In the genomic region with DNA sequence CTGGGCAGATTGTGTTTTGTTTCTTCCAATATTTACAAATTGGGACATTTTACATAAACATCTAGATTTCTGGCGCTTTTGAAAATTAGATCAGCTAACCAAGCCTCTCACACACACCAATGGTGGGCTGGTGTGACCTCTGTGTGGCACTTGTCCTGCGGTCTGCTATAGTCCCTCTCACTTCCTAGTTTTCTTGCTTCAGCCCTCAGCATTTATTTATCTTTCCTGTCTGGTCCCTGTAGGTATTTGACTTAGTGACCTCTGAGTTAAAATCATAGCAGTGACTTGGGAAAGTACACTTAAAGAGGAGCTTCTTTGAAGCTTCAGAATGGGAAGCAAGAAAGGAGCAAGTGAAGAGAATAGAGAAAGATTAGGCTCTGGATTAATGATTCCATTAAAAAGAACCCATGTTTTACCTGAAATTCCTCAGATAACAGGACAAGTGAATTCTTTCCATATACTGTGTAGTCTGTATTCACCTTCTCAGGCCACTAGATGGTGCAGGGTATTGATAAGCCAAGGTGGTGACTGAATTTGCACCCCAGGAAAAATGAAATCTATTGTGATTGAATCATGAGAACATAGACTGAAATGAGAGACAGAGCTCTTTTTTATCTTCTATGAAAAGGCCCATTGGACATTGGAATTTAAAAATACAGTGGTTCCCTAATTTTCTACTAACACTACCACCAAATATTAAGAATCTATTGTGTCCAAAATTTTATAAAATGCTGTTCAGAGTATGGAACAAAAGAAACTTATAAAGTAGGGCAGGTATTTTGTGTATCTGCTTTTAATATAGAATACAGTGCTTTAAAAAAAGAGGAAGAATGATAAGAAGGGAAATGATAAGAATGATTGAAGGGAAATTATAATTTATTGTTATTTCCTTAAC, we compare ENCODE assay signal across 2 cellular contexts.
TF ChIP-seq lines count a peak whose summit lies in the region.

No MANE protein-coding gene starts in this region.

TF ChIP-seq in GM23338, 12 proteins besides CTCF, POLR2A, EP300 and RAD21 (continues in another document):
- TF ChIP-seq JUNB (IDR thresholded peaks at IDR 0.05; ENCODE audit: unreplicated experiment), result no peak
- TF ChIP-seq CREB1 (CRISPR knock-in tag; IDR thresholded peaks at IDR 0.05; ENCODE audit: low read depth), result no peak
- TF ChIP-seq ZNF331 (CRISPR knock-in tag; IDR thresholded peaks at IDR 0.05; ENCODE audit: low read depth), result no peak
- no peak for TF ChIP-seq EZH2 (IDR thresholded peaks at IDR 0.05; ENCODE audit: low read depth, unreplicated experiment)
- TF ChIP-seq, protein P1, sequence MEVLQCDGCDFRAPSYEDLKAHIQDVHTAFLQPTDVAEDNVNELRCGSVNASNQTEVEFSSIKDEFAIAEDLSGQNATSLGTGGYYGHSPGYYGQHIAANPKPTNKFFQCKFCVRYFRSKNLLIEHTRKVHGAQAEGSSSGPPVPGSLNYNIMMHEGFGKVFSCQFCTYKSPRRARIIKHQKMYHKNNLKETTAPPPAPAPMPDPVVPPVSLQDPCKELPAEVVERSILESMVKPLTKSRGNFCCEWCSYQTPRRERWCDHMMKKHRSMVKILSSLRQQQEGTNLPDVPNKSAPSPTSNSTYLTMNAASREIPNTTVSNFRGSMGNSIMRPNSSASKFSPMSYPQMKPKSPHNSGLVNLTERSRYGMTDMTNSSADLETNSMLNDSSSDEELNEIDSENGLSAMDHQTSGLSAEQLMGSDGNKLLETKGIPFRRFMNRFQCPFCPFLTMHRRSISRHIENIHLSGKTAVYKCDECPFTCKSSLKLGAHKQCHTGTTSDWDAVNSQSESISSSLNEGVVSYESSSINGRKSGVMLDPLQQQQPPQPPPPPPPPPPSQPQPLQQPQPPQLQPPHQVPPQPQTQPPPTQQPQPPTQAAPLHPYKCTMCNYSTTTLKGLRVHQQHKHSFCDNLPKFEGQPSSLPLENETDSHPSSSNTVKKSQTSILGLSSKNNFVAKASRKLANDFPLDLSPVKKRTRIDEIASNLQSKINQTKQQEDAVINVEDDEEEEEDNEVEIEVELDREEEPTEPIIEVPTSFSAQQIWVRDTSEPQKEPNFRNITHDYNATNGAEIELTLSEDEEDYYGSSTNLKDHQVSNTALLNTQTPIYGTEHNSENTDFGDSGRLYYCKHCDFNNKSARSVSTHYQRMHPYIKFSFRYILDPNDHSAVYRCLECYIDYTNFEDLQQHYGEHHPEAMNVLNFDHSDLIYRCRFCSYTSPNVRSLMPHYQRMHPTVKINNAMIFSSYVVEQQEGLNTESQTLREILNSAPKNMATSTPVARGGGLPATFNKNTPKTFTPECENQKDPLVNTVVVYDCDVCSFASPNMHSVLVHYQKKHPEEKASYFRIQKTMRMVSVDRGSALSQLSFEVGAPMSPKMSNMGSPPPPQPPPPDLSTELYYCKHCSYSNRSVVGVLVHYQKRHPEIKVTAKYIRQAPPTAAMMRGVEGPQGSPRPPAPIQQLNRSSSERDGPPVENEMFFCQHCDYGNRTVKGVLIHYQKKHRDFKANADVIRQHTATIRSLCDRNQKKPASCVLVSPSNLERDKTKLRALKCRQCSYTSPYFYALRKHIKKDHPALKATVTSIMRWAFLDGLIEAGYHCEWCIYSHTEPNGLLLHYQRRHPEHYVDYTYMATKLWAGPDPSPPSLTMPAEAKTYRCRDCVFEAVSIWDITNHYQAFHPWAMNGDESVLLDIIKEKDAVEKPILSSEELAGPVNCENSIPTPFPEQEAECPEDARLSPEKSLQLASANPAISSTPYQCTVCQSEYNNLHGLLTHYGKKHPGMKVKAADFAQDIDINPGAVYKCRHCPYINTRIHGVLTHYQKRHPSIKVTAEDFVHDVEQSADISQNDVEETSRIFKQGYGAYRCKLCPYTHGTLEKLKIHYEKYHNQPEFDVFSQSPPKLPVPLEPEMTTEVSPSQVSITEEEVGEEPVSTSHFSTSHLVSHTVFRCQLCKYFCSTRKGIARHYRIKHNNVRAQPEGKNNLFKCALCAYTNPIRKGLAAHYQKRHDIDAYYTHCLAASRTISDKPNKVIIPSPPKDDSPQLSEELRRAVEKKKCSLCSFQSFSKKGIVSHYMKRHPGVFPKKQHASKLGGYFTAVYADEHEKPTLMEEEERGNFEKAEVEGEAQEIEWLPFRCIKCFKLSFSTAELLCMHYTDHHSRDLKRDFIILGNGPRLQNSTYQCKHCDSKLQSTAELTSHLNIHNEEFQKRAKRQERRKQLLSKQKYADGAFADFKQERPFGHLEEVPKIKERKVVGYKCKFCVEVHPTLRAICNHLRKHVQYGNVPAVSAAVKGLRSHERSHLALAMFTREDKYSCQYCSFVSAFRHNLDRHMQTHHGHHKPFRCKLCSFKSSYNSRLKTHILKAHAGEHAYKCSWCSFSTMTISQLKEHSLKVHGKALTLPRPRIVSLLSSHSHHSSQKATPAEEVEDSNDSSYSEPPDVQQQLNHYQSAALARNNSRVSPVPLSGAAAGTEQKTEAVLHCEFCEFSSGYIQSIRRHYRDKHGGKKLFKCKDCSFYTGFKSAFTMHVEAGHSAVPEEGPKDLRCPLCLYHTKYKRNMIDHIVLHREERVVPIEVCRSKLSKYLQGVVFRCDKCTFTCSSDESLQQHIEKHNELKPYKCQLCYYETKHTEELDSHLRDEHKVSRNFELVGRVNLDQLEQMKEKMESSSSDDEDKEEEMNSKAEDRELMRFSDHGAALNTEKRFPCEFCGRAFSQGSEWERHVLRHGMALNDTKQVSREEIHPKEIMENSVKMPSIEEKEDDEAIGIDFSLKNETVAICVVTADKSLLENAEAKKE (CRISPR knock-in tag; IDR thresholded peaks at IDR 0.05), result no peak
- TF ChIP-seq, protein P2, sequence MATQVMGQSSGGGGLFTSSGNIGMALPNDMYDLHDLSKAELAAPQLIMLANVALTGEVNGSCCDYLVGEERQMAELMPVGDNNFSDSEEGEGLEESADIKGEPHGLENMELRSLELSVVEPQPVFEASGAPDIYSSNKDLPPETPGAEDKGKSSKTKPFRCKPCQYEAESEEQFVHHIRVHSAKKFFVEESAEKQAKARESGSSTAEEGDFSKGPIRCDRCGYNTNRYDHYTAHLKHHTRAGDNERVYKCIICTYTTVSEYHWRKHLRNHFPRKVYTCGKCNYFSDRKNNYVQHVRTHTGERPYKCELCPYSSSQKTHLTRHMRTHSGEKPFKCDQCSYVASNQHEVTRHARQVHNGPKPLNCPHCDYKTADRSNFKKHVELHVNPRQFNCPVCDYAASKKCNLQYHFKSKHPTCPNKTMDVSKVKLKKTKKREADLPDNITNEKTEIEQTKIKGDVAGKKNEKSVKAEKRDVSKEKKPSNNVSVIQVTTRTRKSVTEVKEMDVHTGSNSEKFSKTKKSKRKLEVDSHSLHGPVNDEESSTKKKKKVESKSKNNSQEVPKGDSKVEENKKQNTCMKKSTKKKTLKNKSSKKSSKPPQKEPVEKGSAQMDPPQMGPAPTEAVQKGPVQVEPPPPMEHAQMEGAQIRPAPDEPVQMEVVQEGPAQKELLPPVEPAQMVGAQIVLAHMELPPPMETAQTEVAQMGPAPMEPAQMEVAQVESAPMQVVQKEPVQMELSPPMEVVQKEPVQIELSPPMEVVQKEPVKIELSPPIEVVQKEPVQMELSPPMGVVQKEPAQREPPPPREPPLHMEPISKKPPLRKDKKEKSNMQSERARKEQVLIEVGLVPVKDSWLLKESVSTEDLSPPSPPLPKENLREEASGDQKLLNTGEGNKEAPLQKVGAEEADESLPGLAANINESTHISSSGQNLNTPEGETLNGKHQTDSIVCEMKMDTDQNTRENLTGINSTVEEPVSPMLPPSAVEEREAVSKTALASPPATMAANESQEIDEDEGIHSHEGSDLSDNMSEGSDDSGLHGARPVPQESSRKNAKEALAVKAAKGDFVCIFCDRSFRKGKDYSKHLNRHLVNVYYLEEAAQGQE (IDR thresholded peaks at IDR 0.05; ENCODE audit: unreplicated experiment), result no peak
- no peak for TF ChIP-seq EZH2phosphoT487 (IDR thresholded peaks at IDR 0.05; ENCODE audit: unreplicated experiment)
- TF ChIP-seq POLR2AphosphoS5 (IDR thresholded peaks at IDR 0.05; ENCODE audit: low read depth), result no peak
- TF ChIP-seq ZNF114 (CRISPR knock-in tag; IDR thresholded peaks at IDR 0.05), result no peak

TF ChIP-seq in endothelial cell of umbilical vein, 7 proteins besides CTCF, POLR2A, EP300 and RAD21:
- no peak for TF ChIP-seq FOS (IDR thresholded peaks at IDR 0.05; ENCODE audit: borderline replicate concordance, insufficient read depth, low read length)
- no peak for TF ChIP-seq MAX (IDR thresholded peaks at IDR 0.05; ENCODE audit: insufficient read depth, insufficient read length)
- TF ChIP-seq GATA2 (IDR thresholded peaks at IDR 0.05; ENCODE audit: insufficient read depth, insufficient read length, low read depth, low read length), result no peak
